ENCODE assay signal across 27 cellular contexts in the genomic region with DNA sequence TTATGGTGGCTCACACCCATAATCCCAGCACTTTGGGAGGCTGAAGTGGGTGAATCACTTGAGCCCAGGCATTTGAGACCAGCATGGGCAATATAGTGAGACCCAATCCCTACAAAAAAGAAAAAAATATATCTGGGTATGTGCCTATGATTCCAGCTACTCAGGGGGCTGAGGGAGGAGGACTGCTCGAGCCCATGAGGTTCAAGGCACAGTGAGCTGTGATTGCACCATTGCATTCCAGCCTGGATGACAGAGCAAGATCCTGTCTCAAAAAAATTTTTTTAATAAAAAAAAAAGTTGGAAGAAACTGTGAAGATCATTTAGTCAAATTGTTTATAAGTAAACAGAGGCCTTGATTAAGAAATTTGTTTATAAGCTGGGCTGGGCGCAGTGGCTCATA.
"Had no signal": no experiment of that assay in that cellular context is flagged by ENCODE, and none has a peak within 500 bp of the region (broad histone marks: within the 10 kb centered on the region; RNA-seq: fewer than 3 reads in every experiment).

No MANE protein-coding gene starts in this region.

- H3K27me3 ChIP-seq: cardiac muscle cell, SJCRH30 had no signal

- H3K27ac ChIP-seq: cardiac muscle cell, SJCRH30 had no signal

- H3K9me3 ChIP-seq: SJCRH30, SK-N-SH had no signal

- ATAC-seq: activated CD8-positive, alpha-beta memory T cell treated with anti-CD3 and anti-CD28 coated beads, Interleukin-2, amount 10 ng/mL, durations not matched to agents 7 days and 5 days; Panc1; Right ventricle myocardium inferior; WTC11 had no signal

- H3K36me3 ChIP-seq: cardiac muscle cell had no signal

- H3K4me1 ChIP-seq: SJCRH30 had no signal

- DNase-seq: activated CD4-positive, alpha-beta T cell treated with anti-CD3 and anti-CD28 coated beads for 48 hours; activated CD4-positive, alpha-beta T cell treated with anti-CD3 and anti-CD28 coated beads, Interleukin-2, amount 50 U/mL, for 4 hours; activated CD4-positive, CD25-positive, alpha-beta regulatory T cell treated with anti-CD3 and anti-CD28 coated beads, Interleukin-2, amount 50 U/mL, for 72 hours; activated CD8-positive, alpha-beta memory T cell treated with anti-CD3 and anti-CD28 coated beads, Interleukin-2, amount 10 ng/mL, durations not matched to agents 7 days and 5 days; activated effector memory CD4-positive, alpha-beta T cell treated with Interleukin-2 at 50 U/mL for 16 hours; activated naive CD4-positive, alpha-beta T cell; activated T-cell treated with anti-CD3 and anti-CD28 coated beads, Interleukin-2, amount 50 U/mL, for 24 hours; amygdala; Karpas-422; MM.1S; NCI-H1105 treated with DMSO at 0.1 percent for 48 hours; NCI-H1436 treated with DMSO at 0.1 percent for 48 hours; NCI-H187; NCI-H2081; NCI-H510A treated with DMSO at 0.1 percent for 48 hours; NCI-H69; NK-92 treated with Interleukin-12 subunit alpha and Interleukin-12 subunit beta, amount 100 ng/mL, for 24 hours; OCI-M1; RPMI8226; SJCRH30; SK-N-SH; SW 1271; T-helper 9 cell had no signal

- H3K4me2 ChIP-seq: SK-N-SH had no signal

- H3K9ac ChIP-seq: SK-N-SH had no signal

- H3K4me3 ChIP-seq: cardiac muscle cell, SJCRH30 had no signal
